13 cellular contexts compared by ENCODE assay signal in the genomic region with DNA sequence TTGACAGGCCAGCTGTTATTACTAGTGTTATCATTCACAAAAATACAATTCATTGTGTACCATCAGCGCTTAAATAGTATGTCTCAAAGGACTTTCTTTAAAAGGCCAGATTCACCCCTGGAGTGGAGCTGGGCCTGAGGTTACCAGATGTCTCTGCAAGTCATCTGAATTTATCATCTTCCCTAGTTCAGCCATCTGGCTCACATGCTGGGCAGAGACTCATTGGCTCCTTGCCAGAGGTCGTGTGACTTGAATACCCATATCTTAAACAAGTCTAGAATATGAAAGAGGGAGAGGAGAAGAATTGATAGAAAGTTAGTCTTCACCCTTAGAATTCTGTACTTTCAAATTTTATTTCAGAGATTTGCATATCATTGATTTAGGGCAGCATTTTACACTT. TPM values are rescaled to one million over a fixed set of nuclear protein-coding genes. Genes with fewer than 3 reads are reported as not detected.
DNase-seq lines count a peak whose midpoint lies in the region; ATAC-seq and TF ChIP-seq lines count a peak whose summit lies in the region.
"Had no signal": no experiment of that assay in that cellular context is flagged by ENCODE, and none has a peak within 500 bp of the region (broad histone marks: within the 10 kb centered on the region; RNA-seq: fewer than 3 reads in every experiment).

No MANE protein-coding gene starts in this region.

- peaks cover 6% of the 10 kb centered on the region for H3K4me1 Mint-ChIP-seq in activated T-helper 17 cell treated with anti-CD3 and anti-CD28 coated beads, Interleukin-2, amount 50 U/mL, for 72 hours
- H3K4me1 Mint-ChIP-seq: activated B cell treated with CpG ODN at 0.5 μM for 24 hours had no signal

- WGBS in stomach, 5 donors = 24 to 36% (median 31%) methylated on average over 2 of the region's 2 CpGs

- DNase-seq in NCI-H146 (lab: John Stamatoyannopoulos, UW) (peak; percentile 1), NCI-H146 treated with DMSO at 0.1 percent for 48 hours (lab: John Stamatoyannopoulos, UW; ENCODE audit: unreplicated experiment) (no peak), NCI-H774 (lab: John Stamatoyannopoulos, UW) (peak; percentile 60), choroid plexus epithelial cell (ENCODE audit: low read depth) (peak; percentile 31), stomach (peak; percentile 40), KBM-7 (no peak)
- DNase-seq: activated B cell treated with CpG ODN at 0.5 μM for 24 hours, DND-41, Right ventricle myocardium superior had no signal

- H3K27me3 ChIP-seq in stomach = no peaks in the 10 kb centered on the region

- H3K36me3 ChIP-seq in stomach = no peaks in the 10 kb centered on the region

- H3K27me3 Mint-ChIP-seq in activated T-helper 17 cell treated with anti-CD3 and anti-CD28 coated beads, Interleukin-2, amount 50 U/mL, for 72 hours = no peaks in the 10 kb centered on the region
- H3K27me3 Mint-ChIP-seq: activated B cell treated with CpG ODN at 0.5 μM for 24 hours had no signal

- TF ChIP-seq CTCF in choroid plexus epithelial cell (conservative IDR thresholded peaks at IDR 0.05; ENCODE audit: low read depth, low read length) (no peak), stomach (IDR thresholded peaks at IDR 0.05) (no peak)

- no peak overlapping the region for H3K4me3 Mint-ChIP-seq in activated T-helper 17 cell treated with anti-CD3 and anti-CD28 coated beads, Interleukin-2, amount 50 U/mL, for 72 hours
- H3K4me3 Mint-ChIP-seq: activated B cell treated with CpG ODN at 0.5 μM for 24 hours had no signal

- H3K9me3 ChIP-seq in stomach = no peaks in the 10 kb centered on the region

- TF ChIP-seq POLR2A in stomach (IDR thresholded peaks at IDR 0.05) = no peak

- intact Hi-C loops in stomach (cut with DNase I; ENCODE audit: low total_unique reads) = no loop called here

- H3K4me3 ChIP-seq in choroid plexus epithelial cell (ENCODE audit: low read depth, low read length) (no peak overlapping the region), stomach (no peak overlapping the region)
- H3K4me3 ChIP-seq: smooth muscle cell had no signal

- no peak for TF ChIP-seq EP300 in stomach (IDR thresholded peaks at IDR 0.05)

- no peaks in the 10 kb centered on the region for H3K36me3 Mint-ChIP-seq in activated T-helper 17 cell treated with anti-CD3 and anti-CD28 coated beads, Interleukin-2, amount 50 U/mL, for 72 hours (ENCODE audit: low read depth)

- no peak for ATAC-seq in activated T-helper 17 cell treated with anti-CD3 and anti-CD28 coated beads, Interleukin-2, amount 50 U/mL, for 72 hours (replicated peaks)
- no peak for ATAC-seq in GM21737 (IDR thresholded peaks at IDR 0.05; ENCODE audit: unreplicated experiment)
- ATAC-seq: left lobe of liver had no signal

- H3K27ac ChIP-seq in stomach = no peak overlapping the region

- in situ Hi-C loops in KBM-7 (cut with MboI; ENCODE audit: low pct_unique_long_range_greater_than_20kb, low sequenced_read_pairs) = no loop called here

- H3K27ac Mint-ChIP-seq in activated T-helper 17 cell treated with anti-CD3 and anti-CD28 coated beads, Interleukin-2, amount 50 U/mL, for 72 hours = no peak overlapping the region
- H3K27ac Mint-ChIP-seq: activated B cell treated with CpG ODN at 0.5 μM for 24 hours had no signal

- H3K4me1 ChIP-seq in stomach = no peaks in the 10 kb centered on the region

- no peaks in the 10 kb centered on the region for H3K9me3 Mint-ChIP-seq in activated T-helper 17 cell treated with anti-CD3 and anti-CD28 coated beads, Interleukin-2, amount 50 U/mL, for 72 hours

RNA-seq across cellular contexts. Expression of a gene that starts 16.9 kb away (rescaled TPM):
- 10 to 100 TPM; 16.5 to 58.0 (median 40.8) TPM for total RNA-seq in stomach
- polyA plus RNA-seq in stomach = 1 to 10 TPM in 2 of 3 donors, under 1 TPM in 1; 0.40 to 4.1 (median 1.7) TPM
- 1 to 10 TPM; 1.0 to 2.0 TPM for total RNA-seq in activated T-helper 17 cell treated with anti-CD3 and anti-CD28 coated beads, Interleukin-2, amount 50 U/mL, for 72 hours

Comparison
In these comparisons a context has a peak if more than half of its experiments do, and no peak if none do; other contexts are left out.
1. DNase-seq: peak in NCI-H146 (single experiment), NCI-H774 (single experiment), choroid plexus epithelial cell (single experiment) and stomach (single experiment); none in NCI-H146 treated with DMSO at 0.1 percent for 48 hours (single experiment) and KBM-7 (single experiment).
2. RNA of a gene that starts 16.9 kb away (total RNA-seq): 16.5 to 58.0 TPM in stomach; 1.0 to 2.0 TPM in activated T-helper 17 cell treated with anti-CD3 and anti-CD28 coated beads, Interleukin-2, amount 50 U/mL, for 72 hours; every median in the first group is over 4 times any median in the second.